In genomic region chr11:110778351-110778750, GRCh38 we compare ENCODE assay signal across 13 cellular contexts.
DNase-seq lines count a peak whose midpoint lies in the region; ATAC-seq and TF ChIP-seq lines count a peak whose summit lies in the region.
"Had no signal": no experiment of that assay in that cellular context is flagged by ENCODE, and none has a peak within 500 bp of the region (broad histone marks: within the 10 kb centered on the region; RNA-seq: fewer than 3 reads in every experiment).

No MANE protein-coding gene starts in this region.

- H3K4me1 ChIP-seq in skeletal muscle satellite cell (ENCODE audit: control insufficient read depth, insufficient read depth, low read length), result peaks cover 46% of the 10 kb centered on the region

- H3K4me2 ChIP-seq in skeletal muscle satellite cell (ENCODE audit: low read length), result peak overlapping the region; percentile 2

- intact Hi-C loops in left ventricle myocardium superior (cut with micrococcal nuclease), result no loop called here

- H3K36me3 ChIP-seq in skeletal muscle satellite cell (ENCODE audit: insufficient read depth, low read length), result no peaks in the 10 kb centered on the region

- no peak for TF ChIP-seq CTCF in choroid plexus epithelial cell (conservative IDR thresholded peaks at IDR 0.05; ENCODE audit: low read depth, low read length)

- no peaks in the 10 kb centered on the region for H3K27me3 ChIP-seq in skeletal muscle satellite cell (ENCODE audit: control insufficient read depth, insufficient read depth, low read length)

- DNase-seq in choroid plexus epithelial cell (ENCODE audit: low read depth), result peak; percentile 47
- DNase-seq in NCI-H1105 (lab: John Stamatoyannopoulos, UW), result no peak
- DNase-seq in left ventricle myocardium superior, result no peak
- no peak for DNase-seq in KG1 (lab: John Stamatoyannopoulos, UW)
- DNase-seq in activated T-cell treated with anti-CD3 and anti-CD28 coated beads for 4 hours, result no peak
- DNase-seq: DMS153; naive thymus-derived CD4-positive, alpha-beta T cell; NCI-H748 treated with DMSO at 0.1 percent for 48 hours; stimulated activated CD4-positive, alpha-beta T cell treated with anti-CD3 and anti-CD28 coated beads, Interleukin-1b, Interleukin-23, amount 100 ng/mL, for 48 hours; trophoblast cell had no signal

- no peak overlapping the region for H3K4me3 ChIP-seq in choroid plexus epithelial cell (ENCODE audit: low read depth, low read length)
- no peak overlapping the region for H3K4me3 ChIP-seq in skeletal muscle satellite cell (ENCODE audit: low read length)

- H3K9ac ChIP-seq in skeletal muscle satellite cell (ENCODE audit: low read depth, low read length), result peak overlapping the region; percentile 12

- ATAC-seq in GM18519 (IDR thresholded peaks at IDR 0.05; ENCODE audit: low FRiP score, unreplicated experiment), result peak; percentile 74
- peak; percentile 65 for ATAC-seq in HG03066 (IDR thresholded peaks at IDR 0.05; ENCODE audit: low read depth, unreplicated experiment)
- ATAC-seq in left ventricle myocardium superior, result no peak
- ATAC-seq: naive thymus-derived CD4-positive, alpha-beta T cell had no signal

- H3K9me3 ChIP-seq in skeletal muscle satellite cell (replicated peaks; ENCODE audit: low read length), result no peaks in the 10 kb centered on the region
